12 cellular contexts compared by ENCODE assay signal in the genomic region with DNA sequence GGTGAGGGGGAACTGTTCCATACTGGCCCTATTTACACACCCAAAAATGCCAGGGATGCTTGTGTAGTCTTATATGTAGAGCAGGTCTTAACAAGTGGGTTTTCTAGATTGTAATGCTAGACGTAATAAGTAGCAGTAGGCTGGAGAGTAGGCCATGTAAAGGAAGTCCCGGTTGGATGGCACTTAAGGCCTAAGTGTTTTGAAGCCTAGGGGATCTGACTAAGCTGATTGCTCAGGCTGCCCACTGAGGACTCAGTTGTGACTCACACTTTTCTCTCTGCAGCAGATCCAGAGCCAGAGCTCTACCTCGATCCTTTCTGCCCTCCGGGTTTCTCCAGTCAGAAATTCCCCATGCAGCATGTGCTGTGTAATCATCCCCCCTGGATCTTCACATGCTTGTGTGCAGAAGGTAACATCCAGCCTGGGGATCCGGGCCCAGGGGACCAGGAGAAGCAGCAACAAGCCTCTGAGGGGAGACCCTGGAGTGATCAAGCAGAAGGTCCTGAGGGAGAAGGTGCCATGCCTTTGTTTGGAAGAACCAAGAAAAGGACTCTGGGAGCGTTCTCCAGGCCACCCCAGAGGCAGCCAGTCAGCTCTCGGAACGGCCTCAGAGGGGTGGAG. TPM values are rescaled to one million over a fixed set of nuclear protein-coding genes. Genes with fewer than 3 reads are reported as not detected.
A peak's percentile ranks its signal among the peaks of the same experiment; 100 is the strongest.
DNase-seq lines count a peak whose midpoint lies in the region; ATAC-seq and TF ChIP-seq lines count a peak whose summit lies in the region.
"Had no signal": no experiment of that assay in that cellular context is flagged by ENCODE, and none has a peak within 500 bp of the region (broad histone marks: within the 10 kb centered on the region; RNA-seq: fewer than 3 reads in every experiment).

No MANE protein-coding gene starts in this region.

- POLR2A ChIA-PET in GM10248 (lab: Yijun Ruan, JAX) = no interaction called here

- 96% methylated on average over 8 of the region's 8 CpGs for WGBS in right cardiac atrium

- no peak for TF ChIP-seq CTCF in astrocyte of the cerebellum (IDR thresholded peaks at IDR 0.05; ENCODE audit: low read depth, low read length, missing control alignments)
- TF ChIP-seq CTCF in GM10248 (IDR thresholded peaks at IDR 0.05; ENCODE audit: control extremely low read depth, extremely low read depth, low read depth, missing control alignments) = no peak

- no peaks in the 10 kb centered on the region for H3K27me3 ChIP-seq in right cardiac atrium (ENCODE audit: control insufficient read depth, insufficient read depth)
- H3K27me3 ChIP-seq: BLaER1 treated with 17β-estradiol and CSF1 and Interleukin-3, amounts not matched to agents 10 nM and 100 nM; ovary had no signal

- H3K4me1 ChIP-seq in right cardiac atrium (ENCODE audit: control insufficient read depth, insufficient read depth, low read length) = no peaks in the 10 kb centered on the region
- H3K4me1 ChIP-seq: BLaER1 treated with 17β-estradiol and CSF1 and Interleukin-3, amounts not matched to agents 10 nM and 100 nM had no signal

- in situ Hi-C loops in ACHN (cut with HindIII; ENCODE audit: low pct_ligation_motif_present, low pct_unique_long_range_greater_than_20kb, low sequenced_read_pairs) (no loop called here), astrocyte of the cerebellum (cut with HindIII; ENCODE audit: low sequenced_read_pairs) (no loop called here)

- DNase-seq in ACHN (peak; percentile 7), HS-5 (ENCODE audit: low read depth) (peak; percentile 8), astrocyte of the cerebellum (ENCODE audit: low read depth) (peak; percentile 4), iris pigment epithelial cell (ENCODE audit: low read depth) (peak; percentile 79), GM10248 (ENCODE audit: extremely low spot score) (no peak), right cardiac atrium (no peak), DMS53 treated with DMSO at 0.1 percent for 48 hours (lab: John Stamatoyannopoulos, UW; ENCODE audit: unreplicated experiment) (no peak)
- DNase-seq: activated naive CD4-positive, alpha-beta T cell treated with anti-CD3 and anti-CD28 coated beads for 36 hours; ovary; stimulated activated CD4-positive, alpha-beta T cell treated with anti-CD3 and anti-CD28 coated beads, Interleukin-15, amount 100 ng/mL, for 24 hours had no signal

- H3K4me3 ChIP-seq in astrocyte of the cerebellum (ENCODE audit: low read depth, low read length) = no peak overlapping the region
- H3K4me3 ChIP-seq in right cardiac atrium (ENCODE audit: low read length) = no peak overlapping the region
- H3K4me3 ChIP-seq: BLaER1 treated with 17β-estradiol and CSF1 and Interleukin-3, amounts not matched to agents 10 nM and 100 nM; ovary had no signal

- CTCF ChIA-PET in GM10248 (lab: Yijun Ruan, JAX) = no interaction called here

- intact Hi-C loops in right cardiac atrium (cut with DNase I) = no loop called here

- H3K27ac ChIP-seq in right cardiac atrium (ENCODE audit: low read length) = no peak overlapping the region
- H3K27ac ChIP-seq: BLaER1 treated with 17β-estradiol and CSF1 and Interleukin-3, amounts not matched to agents 10 nM and 100 nM; ovary had no signal

- no peaks in the 10 kb centered on the region for H3K9me3 ChIP-seq in right cardiac atrium (ENCODE audit: control insufficient read depth, low read length)
- H3K9me3 ChIP-seq: BLaER1 treated with 17β-estradiol and CSF1 and Interleukin-3, amounts not matched to agents 10 nM and 100 nM; ovary had no signal

- ATAC-seq in HG02973 (IDR thresholded peaks at IDR 0.05; ENCODE audit: unreplicated experiment) = no peak
- ATAC-seq in right cardiac atrium = no peak

RNA-seq across cellular contexts. Expression of gene ZNF133, which starts 26.6 kb away (rescaled TPM):
- 10 to 100 TPM in 2 of 4 donors, 1 to 10 TPM in 2; 8.5 to 11.0 (median 10.3) TPM for total RNA-seq in right cardiac atrium
- polyA plus RNA-seq in right cardiac atrium = 7.8 TPM

Comparison
In these comparisons a context has a peak if more than half of its experiments do, and no peak if none do; other contexts are left out.
1. DNase-seq: peak in ACHN (single experiment), HS-5 (single experiment), astrocyte of the cerebellum (single experiment) and iris pigment epithelial cell (single experiment); none in GM10248 (single experiment), right cardiac atrium (0 of 3) and DMS53 treated with DMSO at 0.1 percent for 48 hours (single experiment).